8 cellular contexts compared by ENCODE assay signal in genomic region chr1:15919316-15919715, GRCh38. TPM values are rescaled to one million over a fixed set of nuclear protein-coding genes. Genes with fewer than 3 reads are reported as not detected.
A peak's percentile ranks its signal among the peaks of the same experiment; 100 is the strongest.
DNase-seq lines count a peak whose midpoint lies in the region; ATAC-seq and TF ChIP-seq lines count a peak whose summit lies in the region.

No MANE protein-coding gene starts in this region.

- H3K4me3 Mint-ChIP-seq in naive thymus-derived CD8-positive, alpha-beta T cell, result peak overlapping the region in 2 of 10 donors; percentile 5 to 14

- peak overlapping the region in 7 of 10 donors; percentile 4 to 62 (median 29) for H3K27ac Mint-ChIP-seq in naive thymus-derived CD8-positive, alpha-beta T cell

- 87 to 91% methylated on average over 7 of the region's 7 CpGs for WGBS in heart right ventricle, 2 donors

- H3K4me1 Mint-ChIP-seq in naive thymus-derived CD8-positive, alpha-beta T cell, result peaks cover 9 to 42% (median 28%) of the 10 kb centered on the region in 4 donors

- H3K4me3 ChIP-seq in heart right ventricle, result no peak overlapping the region
- no peak overlapping the region for H3K4me3 ChIP-seq in coronary artery

- no peaks in the 10 kb centered on the region for H3K9me3 Mint-ChIP-seq in naive thymus-derived CD8-positive, alpha-beta T cell

- ATAC-seq in GM18868 (IDR thresholded peaks at IDR 0.05; ENCODE audit: unreplicated experiment) (peak; percentile 72), HG03280 (IDR thresholded peaks at IDR 0.05; ENCODE audit: unreplicated experiment) (peak; percentile 69), heart right ventricle (no peak)
- ATAC-seq in naive thymus-derived CD8-positive, alpha-beta T cell, result peak; percentile 51 to 75

- no peaks in the 10 kb centered on the region for H3K27me3 ChIP-seq in heart right ventricle

- H3K4me1 ChIP-seq in heart right ventricle, result peaks cover 0 to 28% (median 4%) of the 10 kb centered on the region in 9 donors

- no peaks in the 10 kb centered on the region for H3K27me3 Mint-ChIP-seq in naive thymus-derived CD8-positive, alpha-beta T cell

- peaks cover 0 to 78% (median 23%) of the 10 kb centered on the region in 3 donors for H3K36me3 Mint-ChIP-seq in naive thymus-derived CD8-positive, alpha-beta T cell

- H3K36me3 ChIP-seq in heart right ventricle, result peaks cover 0 to 100% (median 44%) of the 10 kb centered on the region in 9 donors

- H3K27ac ChIP-seq in heart right ventricle, result no peak overlapping the region
- H3K27ac ChIP-seq in coronary artery, result no peak overlapping the region

- POLR2A ChIA-PET in naive thymus-derived CD8-positive, alpha-beta T cell (lab: Charles Lee), result no interaction called here

- TF ChIP-seq CTCF in heart right ventricle (IDR thresholded peaks at IDR 0.05), result no peak
- no peak for TF ChIP-seq CTCF in coronary artery (IDR thresholded peaks at IDR 0.05)

- DNase-seq in activated T-cell treated with anti-CD3 and anti-CD28 coated beads for 4 hours (peak; percentile 57), heart right ventricle (no peak), NCI-H2171 treated with DMSO at 0.1 percent for 48 hours (lab: John Stamatoyannopoulos, UW) (no peak), coronary artery (ENCODE audit: low spot score) (no peak), inferior parietal cortex (ENCODE audit: extremely low spot score) (no peak)
- peak in 2 of 10 donors; percentile 19 to 20 for DNase-seq in naive thymus-derived CD8-positive, alpha-beta T cell

- no peaks in the 10 kb centered on the region for H3K9me3 ChIP-seq in heart right ventricle

- intact Hi-C loops in heart right ventricle (cut with DNase I), result no loop called here

RNA-seq across cellular contexts. Expression of gene ZBTB17, which starts 56.6 kb away (rescaled TPM):
- total RNA-seq in naive thymus-derived CD8-positive, alpha-beta T cell, result 10 to 100 TPM; 49.3 to 58.1 TPM
- polyA plus RNA-seq in naive thymus-derived CD8-positive, alpha-beta T cell, result 10 to 100 TPM; 10.2 to 23.3 (median 11.1) TPM
- 10 to 100 TPM; 16.4 to 25.0 (median 20.4) TPM for total RNA-seq in heart right ventricle
- 10 to 100 TPM; 27.3 to 54.9 TPM for polyA plus RNA-seq in heart right ventricle

Comparison
In these comparisons a context has a peak if more than half of its experiments do, and no peak if none do; other contexts are left out.
1. ATAC-seq: peak in GM18868 (single experiment), HG03280 (single experiment) and naive thymus-derived CD8-positive, alpha-beta T cell (2 of 2); none in heart right ventricle (0 of 8).